ENCODE assay signal across 20 cellular contexts in the genomic region with DNA sequence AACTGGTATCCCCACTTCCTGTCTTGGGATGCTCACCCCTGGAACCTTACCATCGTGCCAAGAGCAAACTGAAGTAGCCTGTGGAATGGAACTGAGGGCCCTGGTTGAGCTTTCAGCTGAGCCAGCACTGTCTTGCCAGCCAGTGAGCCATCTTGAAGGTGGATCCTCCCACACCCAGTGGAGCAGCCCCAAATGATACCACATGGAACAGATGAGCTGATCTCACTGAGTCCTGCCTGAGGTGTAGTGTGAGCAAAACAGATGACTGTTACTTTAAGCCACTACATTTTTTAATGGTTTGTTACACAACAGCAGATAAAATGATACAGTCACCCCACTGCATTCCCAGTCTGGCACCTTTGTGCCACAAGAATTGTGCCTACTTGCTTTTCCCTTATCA. TPM values are rescaled to one million over a fixed set of nuclear protein-coding genes. Genes with fewer than 3 reads are reported as not detected.
DNase-seq lines count a peak whose midpoint lies in the region; ATAC-seq and TF ChIP-seq lines count a peak whose summit lies in the region.
"Had no signal": no experiment of that assay in that cellular context is flagged by ENCODE, and none has a peak within 500 bp of the region (broad histone marks: within the 10 kb centered on the region; RNA-seq: fewer than 3 reads in every experiment).

No MANE protein-coding gene starts in this region.

- H3K4me1 Mint-ChIP-seq in activated naive CD8-positive, alpha-beta T cell (ENCODE audit: low read depth), result peaks cover 68% of the 10 kb centered on the region
- H3K4me1 Mint-ChIP-seq in activated naive CD8-positive, alpha-beta T cell treated with anti-CD3 and anti-CD28 coated beads for 36 hours, result peaks cover 69% of the 10 kb centered on the region
- H3K4me1 Mint-ChIP-seq in activated naive CD4-positive, alpha-beta T cell treated with anti-CD3 and anti-CD28 coated beads, Interleukin-2, amount 10 ng/mL, durations not matched to agents 7 days and 5 days, result peaks cover 87% of the 10 kb centered on the region
- H3K4me1 Mint-ChIP-seq in natural killer cell treated with Interleukin-12 subunit alpha and Interleukin-12 subunit beta and Interleukin-15 and Interleukin-18, amount 100 ng/mL, for 72 hours (ENCODE audit: low read depth in 2 of 2), result peaks cover 35 to 40% of the 10 kb centered on the region in 2 donors

- no peaks in the 10 kb centered on the region for H3K9me2 ChIP-seq in MM.1S (replicated peaks; ENCODE audit: insufficient read depth, low read length)

- no peak overlapping the region for H3K27ac ChIP-seq in MM.1S (ENCODE audit: low read length)
- H3K27ac ChIP-seq: adrenal gland, esophagus muscularis mucosa, upper lobe of left lung had no signal

- no peak overlapping the region for H3K4me3 Mint-ChIP-seq in activated naive CD8-positive, alpha-beta T cell
- no peak overlapping the region for H3K4me3 Mint-ChIP-seq in activated naive CD8-positive, alpha-beta T cell treated with anti-CD3 and anti-CD28 coated beads for 36 hours
- no peak overlapping the region for H3K4me3 Mint-ChIP-seq in activated naive CD4-positive, alpha-beta T cell treated with anti-CD3 and anti-CD28 coated beads, Interleukin-2, amount 10 ng/mL, durations not matched to agents 7 days and 5 days
- no peak overlapping the region for H3K4me3 Mint-ChIP-seq in natural killer cell treated with Interleukin-12 subunit alpha and Interleukin-12 subunit beta and Interleukin-15 and Interleukin-18, amount 100 ng/mL, for 72 hours

- CTCF ChIA-PET in activated naive CD4-positive, alpha-beta T cell treated with anti-CD3 and anti-CD28 coated beads, Interleukin-2, amount 10 ng/mL, durations not matched to agents 7 days and 5 days (lab: Charles Lee), result interaction anchor here (0.7 to 3.8 kb wide), 2 partner anchors 12 to 209 kb away, joined by 3 to 46 read pairs; no protein-coding TSS in a partner anchor

- H3K4me1 ChIP-seq in MM.1S (ENCODE audit: low read length), result peaks cover 59% of the 10 kb centered on the region

- no peaks in the 10 kb centered on the region for H3K27me3 ChIP-seq in MM.1S (replicated peaks; ENCODE audit: insufficient read depth, low read length)
- H3K27me3 ChIP-seq: adrenal gland, esophagus muscularis mucosa, upper lobe of left lung had no signal

- H3K36me3 ChIP-seq in MM.1S (replicated peaks; ENCODE audit: insufficient read depth, low read length), result peaks cover 18% of the 10 kb centered on the region

- no peak for ATAC-seq in natural killer cell treated with Interleukin-12 subunit alpha and Interleukin-12 subunit beta and Interleukin-15 and Interleukin-18, amount 100 ng/mL, for 72 hours
- ATAC-seq: K562, Right ventricle myocardium inferior had no signal

- TF ChIP-seq CTCF in MM.1S (IDR thresholded peaks at IDR 0.05; ENCODE audit: low read length), result no peak

- H3K9me3 Mint-ChIP-seq in activated naive CD8-positive, alpha-beta T cell (ENCODE audit: low read depth), result no peaks in the 10 kb centered on the region
- no peaks in the 10 kb centered on the region for H3K9me3 Mint-ChIP-seq in activated naive CD8-positive, alpha-beta T cell treated with anti-CD3 and anti-CD28 coated beads for 36 hours
- no peaks in the 10 kb centered on the region for H3K9me3 Mint-ChIP-seq in activated naive CD4-positive, alpha-beta T cell treated with anti-CD3 and anti-CD28 coated beads, Interleukin-2, amount 10 ng/mL, durations not matched to agents 7 days and 5 days
- no peaks in the 10 kb centered on the region for H3K9me3 Mint-ChIP-seq in natural killer cell treated with Interleukin-12 subunit alpha and Interleukin-12 subunit beta and Interleukin-15 and Interleukin-18, amount 100 ng/mL, for 72 hours

- H3F3A ChIP-seq in MM.1S (ENCODE audit: insufficient read depth, low read length), result peaks cover 39% of the 10 kb centered on the region

- no peak overlapping the region for H2AFZ ChIP-seq in MM.1S (ENCODE audit: low read length)

- peaks cover 12% of the 10 kb centered on the region for H3K36me3 Mint-ChIP-seq in activated naive CD8-positive, alpha-beta T cell
- peaks cover 51% of the 10 kb centered on the region for H3K36me3 Mint-ChIP-seq in activated naive CD8-positive, alpha-beta T cell treated with anti-CD3 and anti-CD28 coated beads for 36 hours
- H3K36me3 Mint-ChIP-seq in activated naive CD4-positive, alpha-beta T cell treated with anti-CD3 and anti-CD28 coated beads, Interleukin-2, amount 10 ng/mL, durations not matched to agents 7 days and 5 days, result peaks cover 64% of the 10 kb centered on the region
- H3K36me3 Mint-ChIP-seq in natural killer cell treated with Interleukin-12 subunit alpha and Interleukin-12 subunit beta and Interleukin-15 and Interleukin-18, amount 100 ng/mL, for 72 hours, result peaks cover 26% of the 10 kb centered on the region

- no peak overlapping the region for H3K9ac ChIP-seq in MM.1S (ENCODE audit: low read length)

- H3K4me2 ChIP-seq in MM.1S (ENCODE audit: low read depth, low read length), result peak overlapping the region; percentile 30; the same call in 1 of the 2 replicates

- peak overlapping the region; percentile 61 for H3K27ac Mint-ChIP-seq in activated naive CD8-positive, alpha-beta T cell
- H3K27ac Mint-ChIP-seq in activated naive CD8-positive, alpha-beta T cell treated with anti-CD3 and anti-CD28 coated beads for 36 hours, result no peak overlapping the region
- peak overlapping the region; percentile 29 for H3K27ac Mint-ChIP-seq in activated naive CD4-positive, alpha-beta T cell treated with anti-CD3 and anti-CD28 coated beads, Interleukin-2, amount 10 ng/mL, durations not matched to agents 7 days and 5 days
- H3K27ac Mint-ChIP-seq in natural killer cell treated with Interleukin-12 subunit alpha and Interleukin-12 subunit beta and Interleukin-15 and Interleukin-18, amount 100 ng/mL, for 72 hours, result peak overlapping the region; percentile 2 to 65

- no peak overlapping the region for H3K4me3 ChIP-seq in MM.1S (ENCODE audit: low read length)
- H3K4me3 ChIP-seq: adrenal gland, esophagus muscularis mucosa, K562, upper lobe of left lung had no signal

- peaks cover 75% of the 10 kb centered on the region for H3K79me2 ChIP-seq in MM.1S (ENCODE audit: low read length)

- no peaks in the 10 kb centered on the region for H3K9me3 ChIP-seq in MM.1S (replicated peaks; ENCODE audit: insufficient read depth, low read length)
- H3K9me3 ChIP-seq: adrenal gland, esophagus muscularis mucosa, upper lobe of left lung had no signal

- no peaks in the 10 kb centered on the region for H4K20me1 ChIP-seq in MM.1S (ENCODE audit: insufficient read depth, low read length)

- no peak for DNase-seq in activated naive CD8-positive, alpha-beta T cell treated with anti-CD3 and anti-CD28 coated beads for 36 hours
- DNase-seq in MM.1S (peak; percentile 7), RPMI8226 (no peak), CD1c-positive myeloid dendritic cell (ENCODE audit: extremely low spot score) (no peak)
- no peak for DNase-seq in activated naive CD4-positive, alpha-beta T cell treated with anti-CD3 and anti-CD28 coated beads, Interleukin-2, amount 10 ng/mL, durations not matched to agents 7 days and 5 days
- DNase-seq in natural killer cell treated with Interleukin-12 subunit alpha and Interleukin-12 subunit beta and Interleukin-15 and Interleukin-18, amount 100 ng/mL, for 72 hours (ENCODE audit: low spot score), result no peak
- DNase-seq: activated CD8-positive, alpha-beta memory T cell treated with anti-CD3 and anti-CD28 coated beads, Interleukin-2, amount 50 U/mL, for 4 hours; adrenal gland; GF-D8; NCI-H1048; NCI-H2081; nucleus accumbens; upper lobe of left lung had no signal

- no peaks in the 10 kb centered on the region for H3K27me3 Mint-ChIP-seq in activated naive CD8-positive, alpha-beta T cell
- H3K27me3 Mint-ChIP-seq in activated naive CD8-positive, alpha-beta T cell treated with anti-CD3 and anti-CD28 coated beads for 36 hours, result no peaks in the 10 kb centered on the region
- no peaks in the 10 kb centered on the region for H3K27me3 Mint-ChIP-seq in activated naive CD4-positive, alpha-beta T cell treated with anti-CD3 and anti-CD28 coated beads, Interleukin-2, amount 10 ng/mL, durations not matched to agents 7 days and 5 days
- no peaks in the 10 kb centered on the region for H3K27me3 Mint-ChIP-seq in natural killer cell treated with Interleukin-12 subunit alpha and Interleukin-12 subunit beta and Interleukin-15 and Interleukin-18, amount 100 ng/mL, for 72 hours

RNA-seq across cellular contexts. Expression of a gene that starts 2.2 kb away (rescaled TPM):
- 10 to 100 TPM; 17.2 to 18.2 TPM for total RNA-seq in activated naive CD8-positive, alpha-beta T cell treated with anti-CD3 and anti-CD28 coated beads for 36 hours
- total RNA-seq in natural killer cell treated with Interleukin-12 subunit alpha and Interleukin-12 subunit beta and Interleukin-15 and Interleukin-18, amount 100 ng/mL, for 72 hours, result 10 to 100 TPM; 13.1 to 31.6 TPM

RNA-seq across cellular contexts. Expression of a gene that starts 10.4 kb away (rescaled TPM):
- 10 to 100 TPM; 55.3 to 56.4 TPM for total RNA-seq in activated naive CD8-positive, alpha-beta T cell treated with anti-CD3 and anti-CD28 coated beads for 36 hours
- total RNA-seq in natural killer cell treated with Interleukin-12 subunit alpha and Interleukin-12 subunit beta and Interleukin-15 and Interleukin-18, amount 100 ng/mL, for 72 hours, result 10 to 100 TPM; 23.6 to 36.8 TPM

RNA-seq across cellular contexts. Expression of a gene that starts 23.4 kb away (rescaled TPM):
- not detected for total RNA-seq in activated naive CD8-positive, alpha-beta T cell treated with anti-CD3 and anti-CD28 coated beads for 36 hours
- total RNA-seq in natural killer cell treated with Interleukin-12 subunit alpha and Interleukin-12 subunit beta and Interleukin-15 and Interleukin-18, amount 100 ng/mL, for 72 hours, result not detected
- total RNA-seq: cardiac septum; NCI-H460; Right ventricle myocardium inferior; T-helper 1 cell treated with Interleukin-12 subunit alpha and Interleukin-12 subunit beta and Interleukin-4 antibody, amounts not matched to agents 30 ng/mL and 1 ng/mL, for 36 hours had no signal
